ENCODE assay signal across 8 cellular contexts in genomic region chr11:117807482-117808272, GRCh38. TPM values are rescaled to one million over a fixed set of nuclear protein-coding genes. Genes with fewer than 3 reads are reported as not detected.
DNase-seq lines count a peak whose midpoint lies in the region; ATAC-seq, FAIRE-seq and TF ChIP-seq lines count a peak whose summit lies in the region.

No MANE protein-coding gene starts in this region.

- intact Hi-C loops in lower lobe of right lung (cut with DNase I) = no loop called here

- TF ChIP-seq EP300 in A549 (IDR thresholded peaks at IDR 0.05) = no peak

- peak; percentile 71 to 76 for TF ChIP-seq RAD21 in A549 (conservative IDR thresholded peaks at IDR 0.05 in 1 of 2, IDR thresholded peaks at IDR 0.05 in 1 of 2)

- no peak overlapping the region; a peak in 1 of 6 replicates for H3K27ac ChIP-seq in A549
- H3K27ac ChIP-seq in lower lobe of right lung = no peak overlapping the region

- 44% methylated on average over 12 of the region's 20 CpGs for WGBS in A549 (ENCODE audit: missing lambda C conversion rate)

- H3K4me3 Mint-ChIP-seq in activated CD4-positive, alpha-beta T cell treated with anti-CD3 and anti-CD28 coated beads, Interleukin-2, amount 10 ng/mL, durations not matched to agents 7 days and 5 days = no peak overlapping the region

- POLR2A ChIA-PET in A549 (lab: Yijun Ruan, JAX) = no interaction called here
- POLR2A ChIA-PET in activated CD4-positive, alpha-beta T cell treated with anti-CD3 and anti-CD28 coated beads, Interleukin-2, amount 10 ng/mL, durations not matched to agents 7 days and 5 days (lab: Charles Lee) = no interaction called here

- peak; percentile 48 to 54 for DNase-seq in A549 (ENCODE audit: low read depth in 1 of 2, low spot score in 1 of 2)
- no peak for DNase-seq in GM12891 (ENCODE audit: insufficient read length, low spot score)
- DNase-seq in NCI-H345 (lab: John Stamatoyannopoulos, UW) = peak; percentile 71
- peak; percentile 80 for DNase-seq in activated CD4-positive, alpha-beta T cell treated with anti-CD3 and anti-CD28 coated beads, Interleukin-2, amount 10 ng/mL, durations not matched to agents 7 days and 5 days
- peak; percentile 80 for DNase-seq in dermis blood vessel endothelial cell
- peak; percentile 85 for DNase-seq in lower lobe of right lung
- DNase-seq in stimulated activated CD8-positive, alpha-beta memory T cell treated with anti-CD3 and anti-CD28 coated beads, Interleukin-15, amount 100 ng/mL, for 1 hour (ENCODE audit: low read depth) = peak; percentile 79

- H3K27ac Mint-ChIP-seq in activated CD4-positive, alpha-beta T cell treated with anti-CD3 and anti-CD28 coated beads, Interleukin-2, amount 10 ng/mL, durations not matched to agents 7 days and 5 days = no peak overlapping the region

- no peaks in the 10 kb centered on the region for H3K36me3 Mint-ChIP-seq in activated CD4-positive, alpha-beta T cell treated with anti-CD3 and anti-CD28 coated beads, Interleukin-2, amount 10 ng/mL, durations not matched to agents 7 days and 5 days (ENCODE audit: low read depth)

- H3K4me2 ChIP-seq in A549 = no peak overlapping the region

- H3K9me3 Mint-ChIP-seq in activated CD4-positive, alpha-beta T cell treated with anti-CD3 and anti-CD28 coated beads, Interleukin-2, amount 10 ng/mL, durations not matched to agents 7 days and 5 days = no peaks in the 10 kb centered on the region

- ATAC-seq in A549 (peak in 1 of 2 experiments; percentile 57; a peak in 3 of 6 replicates), lower lobe of right lung (peak; percentile 77 to 80), HG02588 (IDR thresholded peaks at IDR 0.05; ENCODE audit: unreplicated experiment) (no peak)

- FAIRE-seq in A549 (lab: Jason Lieb, UNC) (no peak), GM12891 (lab: Jason Lieb, UNC) (peak; percentile 89)

- no peak for TF ChIP-seq POLR2A in A549 (IDR thresholded peaks at IDR 0.05; ENCODE audit: low read length)
- no peak for TF ChIP-seq POLR2A in GM12891 (IDR thresholded peaks at IDR 0.05; ENCODE audit: low read depth, low read length)

- H3K27me3 Mint-ChIP-seq in activated CD4-positive, alpha-beta T cell treated with anti-CD3 and anti-CD28 coated beads, Interleukin-2, amount 10 ng/mL, durations not matched to agents 7 days and 5 days = peaks cover 10% of the 10 kb centered on the region

- CTCF ChIA-PET in A549 (lab: Yijun Ruan, JAX) = interaction anchor here (0.7 to 12.8 kb wide), 38 partner anchors 8 to 418 kb away, joined by 3 to 158 read pairs (median 4); partner anchors contain the start of gene FXYD6
- CTCF ChIA-PET in activated CD4-positive, alpha-beta T cell treated with anti-CD3 and anti-CD28 coated beads, Interleukin-2, amount 10 ng/mL, durations not matched to agents 7 days and 5 days (lab: Charles Lee) = interaction anchor here (0.8 to 4.7 kb wide), 39 partner anchors 9 to 1553 kb away, joined by 3 to 73 read pairs (median 4); partner anchors contain the start of genes DSCAML1, FXYD2 and IL10RA

- TF ChIP-seq CTCF in A549 (IDR thresholded peaks at IDR 0.05) (peak; percentile 71), lower lobe of right lung (IDR thresholded peaks at IDR 0.05) (peak; percentile 92)

- no peaks in the 10 kb centered on the region for H3K36me3 ChIP-seq in lower lobe of right lung

- H3K4me3 ChIP-seq in A549 (no peak overlapping the region), lower lobe of right lung (no peak overlapping the region)

- H3K27me3 ChIP-seq in lower lobe of right lung (ENCODE audit: low read depth) = peaks cover 3% of the 10 kb centered on the region

- peaks cover 13% of the 10 kb centered on the region; the same call in 2 of the 3 replicates for H3K4me1 ChIP-seq in A549
- H3K4me1 ChIP-seq in lower lobe of right lung = peaks cover 18% of the 10 kb centered on the region

- H3K9me3 ChIP-seq in A549 (no peaks in the 10 kb centered on the region), lower lobe of right lung (no peaks in the 10 kb centered on the region)

- H3K4me1 Mint-ChIP-seq in activated CD4-positive, alpha-beta T cell treated with anti-CD3 and anti-CD28 coated beads, Interleukin-2, amount 10 ng/mL, durations not matched to agents 7 days and 5 days = peaks cover 18% of the 10 kb centered on the region

TF ChIP-seq in A549, 52 proteins besides CTCF, POLR2A, EP300 and RAD21:
- TF ChIP-seq EHMT2 (IDR thresholded peaks at IDR 0.05; ENCODE audit: low read depth) (no peak), SMC3 (IDR thresholded peaks at IDR 0.05) (peak; percentile 54)

TF ChIP-seq in GM12891, 5 proteins besides CTCF, POLR2A, EP300 and RAD21:
- no peak for TF ChIP-seq POU2F2 (IDR thresholded peaks at IDR 0.05; ENCODE audit: low read depth, low read length)
- TF ChIP-seq PAX5 (IDR thresholded peaks at IDR 0.05; ENCODE audit: insufficient read depth, low read length, severe bottlenecking) = no peak
- TF ChIP-seq SPI1 (IDR thresholded peaks at IDR 0.05; ENCODE audit: low read depth, low read length) = no peak
- no peak for TF ChIP-seq POLR2AphosphoS5 (IDR thresholded peaks at IDR 0.05; ENCODE audit: low read depth, low read length)
- no peak for TF ChIP-seq TAF1 (IDR thresholded peaks at IDR 0.05; ENCODE audit: low read depth, low read length)

RNA-seq across cellular contexts. Expression of gene DSCAML1, which starts 10.7 kb away (rescaled TPM):
- polyA plus RNA-seq in A549 (2011; rRNA removed) (0.22 and 0.31 TPM in 2 replicates), A549 (2017; fragmentation: RNase III; extraction: RNeasy Plus Mini Kit Qiagen cat#74134 plus additional on column Dnase treatment) (0.12 to 0.13 TPM (median 0.12 TPM) in 3 replicates)
- 0.24 and 0.40 TPM in 2 replicates for polyA plus RNA-seq in A549 (2012; cell fraction: cytosol; rRNA removed)
- polyA plus RNA-seq in A549 (2012; cell fraction: nucleus; rRNA removed) = 0.45 and 0.65 TPM in 2 replicates
- polyA minus RNA-seq in A549 (2011; rRNA and poly(A)+ RNA removed) = 0.87 and 1.1 TPM in 2 replicates
- polyA plus RNA-seq in GM12891 (2012; ENCODE audit: low read depth, missing spikeins) = 0.04 TPM
- total RNA-seq in activated CD4-positive, alpha-beta T cell treated with anti-CD3 and anti-CD28 coated beads, Interleukin-2, amount 10 ng/mL, durations not matched to agents 7 days and 5 days = under 1 TPM; 0.02 to 0.25 TPM
- total RNA-seq in dermis blood vessel endothelial cell (under 0.01 TPM in 1 of 2 replicates, not detected in the other), lower lobe of right lung (0.95 TPM)

RNA-seq across cellular contexts. Expression of gene FXYD2, which starts 16.9 kb away (rescaled TPM):
- polyA plus RNA-seq in A549 (2011; rRNA removed) = 23.7 and 25.9 TPM in 2 replicates
- polyA plus RNA-seq in A549 (2012; cell fraction: cytosol; rRNA removed) = 22.1 and 23.1 TPM in 2 replicates
- polyA plus RNA-seq in A549 (2012; cell fraction: nucleus; rRNA removed) = 13.0 and 13.7 TPM in 2 replicates
- polyA plus RNA-seq in A549 (2017; fragmentation: RNase III; extraction: RNeasy Plus Mini Kit Qiagen cat#74134 plus additional on column Dnase treatment) = 29.7 to 55.6 TPM (median 48.9 TPM) in 3 replicates
- polyA minus RNA-seq in A549 (2011; rRNA and poly(A)+ RNA removed) = 5.3 and 19.0 TPM in 2 replicates
- 2.2 TPM for polyA plus RNA-seq in GM12891 (2012; ENCODE audit: low read depth, missing spikeins)
- total RNA-seq in activated CD4-positive, alpha-beta T cell treated with anti-CD3 and anti-CD28 coated beads, Interleukin-2, amount 10 ng/mL, durations not matched to agents 7 days and 5 days = 1 to 10 TPM in 1 of 2 experiments, under 1 TPM in 1; 0.97 to 1.3 TPM
- 0.74 and 4.6 TPM in 2 replicates for total RNA-seq in dermis blood vessel endothelial cell
- 2.8 TPM for total RNA-seq in lower lobe of right lung
